Comparison of ENCODE assay signal across 11 cellular contexts in the genomic region with DNA sequence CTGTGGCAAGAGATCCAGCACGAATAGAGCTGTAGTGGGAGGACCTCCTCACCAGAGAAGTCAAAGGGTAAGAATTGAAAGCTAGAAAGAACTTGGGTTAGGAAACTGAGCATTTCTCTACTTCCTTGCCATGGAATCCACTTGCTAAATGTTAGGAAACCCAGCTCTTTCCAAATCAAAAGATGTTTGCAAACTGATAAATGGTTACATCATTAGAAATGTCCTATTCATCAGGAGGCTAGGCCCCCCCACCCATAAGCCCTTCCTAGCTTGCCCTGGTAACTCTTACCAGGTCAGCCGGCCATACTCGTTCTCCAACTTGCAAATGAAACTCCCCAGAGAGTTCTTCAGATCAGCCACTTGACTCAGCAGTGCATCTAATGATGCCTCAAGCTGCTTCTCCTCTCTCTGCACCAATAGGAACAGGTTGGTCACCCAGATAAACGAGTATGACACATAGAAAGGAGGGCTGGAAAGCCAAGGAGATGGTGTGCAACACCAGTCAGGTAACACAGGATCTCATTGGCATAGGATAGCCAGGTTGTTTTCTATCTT. TPM values are rescaled to one million over a fixed set of nuclear protein-coding genes. Genes with fewer than 3 reads are reported as not detected.
DNase-seq lines count a peak whose midpoint lies in the region; ATAC-seq and TF ChIP-seq lines count a peak whose summit lies in the region.
"Had no signal": no experiment of that assay in that cellular context is flagged by ENCODE, and none has a peak within 500 bp of the region (broad histone marks: within the 10 kb centered on the region; RNA-seq: fewer than 3 reads in every experiment).

No MANE protein-coding gene starts in this region.

- intact Hi-C loops in activated naive CD4-positive, alpha-beta T cell treated with anti-CD3 and anti-CD28 coated beads for 36 hours (cut with micrococcal nuclease), result no loop called here

- H3K36me3 Mint-ChIP-seq in activated naive CD4-positive, alpha-beta T cell treated with anti-CD3 and anti-CD28 coated beads for 36 hours (ENCODE audit: low read depth), result peaks cover 21% of the 10 kb centered on the region
- H3K36me3 Mint-ChIP-seq in activated CD4-positive, alpha-beta memory T cell treated with anti-CD3 and anti-CD28 coated beads, Interleukin-2, amount 10 ng/mL, durations not matched to agents 7 days and 5 days (ENCODE audit: low read depth), result peaks cover 45% of the 10 kb centered on the region

- CTCF ChIA-PET in activated naive CD4-positive, alpha-beta T cell treated with anti-CD3 and anti-CD28 coated beads for 36 hours (lab: Charles Lee), result no interaction called here
- CTCF ChIA-PET in activated CD4-positive, alpha-beta memory T cell treated with anti-CD3 and anti-CD28 coated beads, Interleukin-2, amount 10 ng/mL, durations not matched to agents 7 days and 5 days (lab: Charles Lee), result interaction anchor here (1.5 to 2.4 kb wide), 3 partner anchors 10 to 20 kb away, joined by 4 to 13 read pairs (median 6); a partner anchor contains a TSS

- H3K27ac ChIP-seq in substantia nigra (ENCODE audit: low read depth, low read length, poor library complexity, severe bottlenecking), result peak overlapping the region; percentile 28

- POLR2A ChIA-PET in activated CD4-positive, alpha-beta memory T cell treated with anti-CD3 and anti-CD28 coated beads, Interleukin-2, amount 10 ng/mL, durations not matched to agents 7 days and 5 days (lab: Charles Lee), result interaction anchor here (0.9 to 4.1 kb wide), 6 partner anchors 10 to 262 kb away, joined by 5 to 54 read pairs (median 6); a partner anchor contains a TSS

- H3K27ac Mint-ChIP-seq in activated naive CD4-positive, alpha-beta T cell treated with anti-CD3 and anti-CD28 coated beads for 36 hours, result no peak overlapping the region
- no peak overlapping the region for H3K27ac Mint-ChIP-seq in activated CD4-positive, alpha-beta memory T cell treated with anti-CD3 and anti-CD28 coated beads, Interleukin-2, amount 10 ng/mL, durations not matched to agents 7 days and 5 days

- H3K4me1 Mint-ChIP-seq in activated naive CD4-positive, alpha-beta T cell treated with anti-CD3 and anti-CD28 coated beads for 36 hours (ENCODE audit: low read depth), result peaks cover 40% of the 10 kb centered on the region
- H3K4me1 Mint-ChIP-seq in activated CD4-positive, alpha-beta memory T cell treated with anti-CD3 and anti-CD28 coated beads, Interleukin-2, amount 10 ng/mL, durations not matched to agents 7 days and 5 days, result peaks cover 41% of the 10 kb centered on the region

- no peaks in the 10 kb centered on the region for H3K9me3 Mint-ChIP-seq in activated naive CD4-positive, alpha-beta T cell treated with anti-CD3 and anti-CD28 coated beads for 36 hours
- H3K9me3 Mint-ChIP-seq in activated CD4-positive, alpha-beta memory T cell treated with anti-CD3 and anti-CD28 coated beads, Interleukin-2, amount 10 ng/mL, durations not matched to agents 7 days and 5 days, result no peaks in the 10 kb centered on the region

- H3K4me3 Mint-ChIP-seq in activated naive CD4-positive, alpha-beta T cell treated with anti-CD3 and anti-CD28 coated beads for 36 hours, result peak overlapping the region; percentile 95
- H3K4me3 Mint-ChIP-seq in activated CD4-positive, alpha-beta memory T cell treated with anti-CD3 and anti-CD28 coated beads, Interleukin-2, amount 10 ng/mL, durations not matched to agents 7 days and 5 days, result peak overlapping the region; percentile 100

- ATAC-seq in HG02970 (IDR thresholded peaks at IDR 0.05; ENCODE audit: low FRiP score, unreplicated experiment) (no peak), GM18873 (IDR thresholded peaks at IDR 0.05; ENCODE audit: low FRiP score, unreplicated experiment) (no peak)

- TF ChIP-seq CTCF in foreskin fibroblast (IDR thresholded peaks at IDR 0.05; ENCODE audit: low read depth, low read length), result no peak

- no peaks in the 10 kb centered on the region for H3K27me3 Mint-ChIP-seq in activated naive CD4-positive, alpha-beta T cell treated with anti-CD3 and anti-CD28 coated beads for 36 hours (ENCODE audit: low read depth)
- no peaks in the 10 kb centered on the region for H3K27me3 Mint-ChIP-seq in activated CD4-positive, alpha-beta memory T cell treated with anti-CD3 and anti-CD28 coated beads, Interleukin-2, amount 10 ng/mL, durations not matched to agents 7 days and 5 days

- DNase-seq in activated naive CD4-positive, alpha-beta T cell treated with anti-CD3 and anti-CD28 coated beads for 36 hours, result no peak
- DNase-seq in activated naive CD4-positive, alpha-beta T cell treated with Interleukin-2 at 50 U/mL for 16 hours, result no peak
- no peak for DNase-seq in activated CD4-positive, alpha-beta memory T cell treated with anti-CD3 and anti-CD28 coated beads, Interleukin-2, amount 10 ng/mL, durations not matched to agents 7 days and 5 days
- DNase-seq in foreskin fibroblast (no peak), substantia nigra (lab: John Stamatoyannopoulos, UW) (no peak)
- DNase-seq in stimulated activated CD4-positive, alpha-beta T cell treated with anti-CD3 and anti-CD28 coated beads, Interleukin-12 subunit alpha, Interleukin-12 subunit beta, amount 100 ng/mL, for 4 hours, result no peak
- DNase-seq: stimulated activated naive CD4-positive, alpha-beta T cell treated with Interleukin-2 at 50 U/mL for 16 hours had no signal

- peak overlapping the region; percentile 82 to 99 for H3K4me3 ChIP-seq in foreskin fibroblast (ENCODE audit: low read depth in 1 of 2, low read length in 2 of 2)

RNA-seq across cellular contexts. Expression of a gene that starts 1.5 kb away (rescaled TPM):
- total RNA-seq in activated naive CD4-positive, alpha-beta T cell treated with anti-CD3 and anti-CD28 coated beads for 36 hours, result 10 to 100 TPM; 45.8 to 45.9 TPM
- total RNA-seq in activated CD4-positive, alpha-beta memory T cell treated with anti-CD3 and anti-CD28 coated beads, Interleukin-2, amount 10 ng/mL, durations not matched to agents 7 days and 5 days, result 10 to 100 TPM; 35.6 to 36.9 TPM

RNA-seq across cellular contexts. Expression of a gene that starts 1.6 kb away (rescaled TPM):
- total RNA-seq in activated naive CD4-positive, alpha-beta T cell treated with anti-CD3 and anti-CD28 coated beads for 36 hours, result 10 to 100 TPM; 26.6 to 28.2 TPM
- 10 to 100 TPM; 55.6 to 57.8 TPM for total RNA-seq in activated CD4-positive, alpha-beta memory T cell treated with anti-CD3 and anti-CD28 coated beads, Interleukin-2, amount 10 ng/mL, durations not matched to agents 7 days and 5 days

RNA-seq across cellular contexts. Expression of a gene that starts 20.3 kb away (rescaled TPM):
- 10 to 100 TPM; 42.8 to 44.2 TPM for total RNA-seq in activated naive CD4-positive, alpha-beta T cell treated with anti-CD3 and anti-CD28 coated beads for 36 hours
- 10 to 100 TPM; 71.8 to 74.1 TPM for total RNA-seq in activated CD4-positive, alpha-beta memory T cell treated with anti-CD3 and anti-CD28 coated beads, Interleukin-2, amount 10 ng/mL, durations not matched to agents 7 days and 5 days

RNA-seq across cellular contexts. Expression of a gene that starts 29.3 kb away (rescaled TPM):
- total RNA-seq in activated naive CD4-positive, alpha-beta T cell treated with anti-CD3 and anti-CD28 coated beads for 36 hours, result 100 to 1,000 TPM; 179 to 194 TPM
- total RNA-seq in activated CD4-positive, alpha-beta memory T cell treated with anti-CD3 and anti-CD28 coated beads, Interleukin-2, amount 10 ng/mL, durations not matched to agents 7 days and 5 days, result 100 to 1,000 TPM; 130 to 141 TPM

RNA-seq across cellular contexts. Expression of a gene that starts 50.5 kb away (rescaled TPM):
- not detected for total RNA-seq in activated naive CD4-positive, alpha-beta T cell treated with anti-CD3 and anti-CD28 coated beads for 36 hours
- total RNA-seq in activated CD4-positive, alpha-beta memory T cell treated with anti-CD3 and anti-CD28 coated beads, Interleukin-2, amount 10 ng/mL, durations not matched to agents 7 days and 5 days, result not detected
- total RNA-seq: cardiac muscle cell, SK-MEL-5 had no signal
